ENCODE assay signal across 30 cellular contexts in genomic region chr4:99067617-99068016, GRCh38.
"Had no signal": no experiment of that assay in that cellular context is flagged by ENCODE, and none has a peak within 500 bp of the region (broad histone marks: within the 10 kb centered on the region; RNA-seq: fewer than 3 reads in every experiment).

No MANE protein-coding gene starts in this region.

- H3K27me3 Mint-ChIP-seq: activated B cell treated with CpG ODN at 0.5 μM for 24 hours; brain; dendritic cell treated with granulocyte-macrophage colony-stimulating factor and Interleukin-4, amounts not matched to agents 40 ng/mL and 50 ng/mL, for 4 days; naive B cell; stimulated activated naive B cell treated with anti-CD40 and anti-IgM and Interleukin-4, amounts not matched to agents 10 μg/mL and 1 μg/mL and 100 μg/mL, for 72 hours; T-cell had no signal

- FAIRE-seq: pancreas had no signal

- H3K36me3 ChIP-seq: prostate gland had no signal

- H3K4me1 ChIP-seq: adrenal gland, ascending aorta, foreskin keratinocyte, left lung, pancreas, prostate gland, SJCRH30, suprapubic skin, tibial nerve had no signal

- DNase-seq: activated B cell treated with CpG ODN at 0.5 μM for 24 hours; activated CD4-positive, alpha-beta T cell treated with anti-CD3 and anti-CD28 coated beads, Interleukin-2, amount 50 U/mL, for 4 hours; activated CD8-positive, alpha-beta memory T cell treated with anti-CD3 and anti-CD28 coated beads, Interleukin-2, amount 50 U/mL, for 4 hours; activated naive CD4-positive, alpha-beta T cell; activated T-cell treated with anti-CD3 and anti-CD28 coated beads, Interleukin-2, amount 50 U/mL, for 1 hour; adrenal gland; foreskin keratinocyte; heart right ventricle; kidney glomerular epithelial cell; left lung; naive B cell; nucleus accumbens; pancreas; retina; sigmoid colon; SJCRH30; stimulated activated CD4-positive, alpha-beta T cell treated with anti-CD3 and anti-CD28 coated beads, Interleukin-15, amount 100 ng/mL, for 24 hours; stimulated activated CD4-positive, alpha-beta T cell treated with anti-CD3 and anti-CD28 coated beads, Interleukin-2, amount 100 ng/mL, for 24 hours; stimulated activated naive B cell treated with anti-CD40 and anti-IgM and Interleukin-4, amounts not matched to agents 10 μg/mL and 1 μg/mL and 100 μg/mL, for 72 hours; T-cell had no signal

- H3K4me3 Mint-ChIP-seq: activated B cell treated with CpG ODN at 0.5 μM for 24 hours; brain; dendritic cell treated with granulocyte-macrophage colony-stimulating factor and Interleukin-4, amounts not matched to agents 40 ng/mL and 50 ng/mL, for 4 days; naive B cell; neural crest cell; stimulated activated naive B cell treated with anti-CD40 and anti-IgM and Interleukin-4, amounts not matched to agents 10 μg/mL and 1 μg/mL and 100 μg/mL, for 72 hours; T-cell had no signal

- H3K9me3 ChIP-seq: adrenal gland, ascending aorta, esophagus muscularis mucosa, heart right ventricle, left lung, pancreas, prostate gland, sigmoid colon, SJCRH30, suprapubic skin, tibial nerve had no signal

- H3K27ac Mint-ChIP-seq: activated B cell treated with CpG ODN at 0.5 μM for 24 hours; dendritic cell treated with granulocyte-macrophage colony-stimulating factor and Interleukin-4, amounts not matched to agents 40 ng/mL and 50 ng/mL, for 4 days; naive B cell; stimulated activated naive B cell treated with anti-CD40 and anti-IgM and Interleukin-4, amounts not matched to agents 10 μg/mL and 1 μg/mL and 100 μg/mL, for 72 hours had no signal

- H3K4me3 ChIP-seq: adrenal gland, ascending aorta, esophagus muscularis mucosa, heart right ventricle, left lung, lung, pancreas, prostate gland, sigmoid colon, SJCRH30, suprapubic skin, tibial nerve had no signal

- H3K27ac ChIP-seq: adrenal gland, esophagus muscularis mucosa, foreskin keratinocyte, heart right ventricle, left lung, pancreas, prostate gland, sigmoid colon, SJCRH30, suprapubic skin, tibial nerve had no signal

- H3K9me3 Mint-ChIP-seq: activated B cell treated with CpG ODN at 0.5 μM for 24 hours; activated naive CD4-positive, alpha-beta T cell treated with anti-CD3 and anti-CD28 coated beads, Interleukin-2, amount 50 U/mL, for 72 hours; dendritic cell treated with granulocyte-macrophage colony-stimulating factor and Interleukin-4, amounts not matched to agents 40 ng/mL and 50 ng/mL, for 4 days; neural crest cell; T-cell had no signal

- H3K27me3 ChIP-seq: adrenal gland, ascending aorta, esophagus muscularis mucosa, foreskin keratinocyte, heart right ventricle, left lung, pancreas, sigmoid colon, SJCRH30, suprapubic skin, tibial nerve had no signal

- ATAC-seq: activated naive CD4-positive, alpha-beta T cell treated with anti-CD3 and anti-CD28 coated beads, Interleukin-2, amount 50 U/mL, for 72 hours; foreskin keratinocyte; heart right ventricle; left lung; pancreas; stimulated activated naive B cell treated with anti-CD40 and anti-IgM and Interleukin-4, amounts not matched to agents 10 μg/mL and 1 μg/mL and 100 μg/mL, for 72 hours; T-cell had no signal

- H3K4me1 Mint-ChIP-seq: activated B cell treated with CpG ODN at 0.5 μM for 24 hours; brain; naive B cell; neural crest cell; stimulated activated naive B cell treated with anti-CD40 and anti-IgM and Interleukin-4, amounts not matched to agents 10 μg/mL and 1 μg/mL and 100 μg/mL, for 72 hours; T-cell had no signal
